16 cellular contexts compared by ENCODE assay signal in genomic region chr9:130327781-130328348, GRCh38.
DNase-seq lines count a peak whose midpoint lies in the region; ATAC-seq and TF ChIP-seq lines count a peak whose summit lies in the region.
"Had no signal": no experiment of that assay in that cellular context is flagged by ENCODE, and none has a peak within 500 bp of the region (broad histone marks: within the 10 kb centered on the region; RNA-seq: fewer than 3 reads in every experiment).

No MANE protein-coding gene starts in this region.

- H3K9me3 ChIP-seq in GM23248 (ENCODE audit: low read depth) (no peaks in the 10 kb centered on the region), sigmoid colon (no peaks in the 10 kb centered on the region)
- H3K9me3 ChIP-seq: neutrophil, SJSA1 had no signal

- intact Hi-C loops in left ventricle myocardium superior (cut with micrococcal nuclease) (no loop called here), sigmoid colon (cut with DNase I) (loop anchor here (5.0 kb wide), 1 partner anchor 41 kb away; no protein-coding TSS in a partner anchor)

- POLR2A ChIA-PET in naive thymus-derived CD8-positive, alpha-beta T cell (lab: Charles Lee): no interaction called here

- peak overlapping the region in 1 of 10 donors; percentile 5 for H3K27ac Mint-ChIP-seq in naive thymus-derived CD8-positive, alpha-beta T cell
- H3K27ac Mint-ChIP-seq: CD4-positive, alpha-beta T cell had no signal

- peak in 1 of 2 donors; percentile 3 for TF ChIP-seq POLR2A in sigmoid colon (IDR thresholded peaks at IDR 0.05)

- H3K9ac ChIP-seq in GM23248: peak overlapping the region; percentile 3; the same call in 1 of the 2 replicates

- H3K4me1 ChIP-seq in GM23248 (ENCODE audit: insufficient read depth) (peaks cover 11% of the 10 kb centered on the region), sigmoid colon (peaks cover 0 to 86% (median 72%) of the 10 kb centered on the region in 4 donors)

- H3K4me3 ChIP-seq in GM23248: no peak overlapping the region
- peak overlapping the region in 2 of 4 donors; percentile 12 to 32 for H3K4me3 ChIP-seq in sigmoid colon
- H3K4me3 ChIP-seq: GM12878, SJSA1 had no signal

- no peaks in the 10 kb centered on the region for H3K9me2 ChIP-seq in GM23248 (ENCODE audit: insufficient read depth)

- 0 out of 2 replicates have a peak, but pooled peaks cover 5% of the 10 kb centered on the region for H3F3A ChIP-seq in GM23248 (ENCODE audit: insufficient read depth)

- H4K20me1 ChIP-seq in GM23248 (ENCODE audit: insufficient read depth): no peaks in the 10 kb centered on the region

- no peak for TF ChIP-seq CTCF in sigmoid colon (IDR thresholded peaks at IDR 0.05)

- no peak overlapping the region for H2AFZ ChIP-seq in GM23248

- no peaks in the 10 kb centered on the region for H3K36me3 ChIP-seq in GM23248 (ENCODE audit: low read depth)
- peaks cover 0 to 12% (median 3%) of the 10 kb centered on the region in 4 donors for H3K36me3 ChIP-seq in sigmoid colon
- H3K36me3 ChIP-seq: neutrophil, SJSA1 had no signal

- no peaks in the 10 kb centered on the region for H3K79me2 ChIP-seq in GM23248 (ENCODE audit: insufficient read depth)

- peaks cover 10 to 94% (median 47%) of the 10 kb centered on the region in 5 donors for H3K27me3 Mint-ChIP-seq in naive thymus-derived CD8-positive, alpha-beta T cell

- peak in 1 of 4 donors; percentile 47 for TF ChIP-seq EP300 in sigmoid colon (IDR thresholded peaks at IDR 0.05)

- in situ Hi-C loops in GM23248 (cut with MboI): loop anchor here (25.0 kb wide), 1 partner anchor 441 kb away; no protein-coding TSS in a partner anchor

- H3K9me3 Mint-ChIP-seq in naive thymus-derived CD8-positive, alpha-beta T cell: no peaks in the 10 kb centered on the region
- H3K9me3 Mint-ChIP-seq: CD4-positive, alpha-beta T cell had no signal

- 2 to 3% methylated on average over 18 to 19 of the region's 19 CpGs for WGBS in GM23248 (ENCODE audit: low coverage in 1 of 2, low lambda C conversion rate in 2 of 2, missing lambda C conversion rate in 2 of 2), 2 experiments
- WGBS in sigmoid colon, 2 donors: 45 to 55% methylated on average over 19 of the region's 19 CpGs

- H3K4me3 Mint-ChIP-seq in naive thymus-derived CD8-positive, alpha-beta T cell: no peak overlapping the region
- H3K4me3 Mint-ChIP-seq: CD4-positive, alpha-beta T cell had no signal

- no peaks in the 10 kb centered on the region for H3K36me3 Mint-ChIP-seq in naive thymus-derived CD8-positive, alpha-beta T cell

- ATAC-seq in left ventricle myocardium superior: peak; percentile 67
- no peak for ATAC-seq in naive thymus-derived CD8-positive, alpha-beta T cell

- H3K4me2 ChIP-seq in GM23248 (ENCODE audit: unreplicated experiment): peak overlapping the region; percentile 6

- H3K27me3 ChIP-seq in GM23248 (replicated peaks; ENCODE audit: insufficient read depth) (no peaks in the 10 kb centered on the region), sigmoid colon (no peaks in the 10 kb centered on the region)

- no peak overlapping the region for H3K27ac ChIP-seq in GM23248
- H3K27ac ChIP-seq in sigmoid colon: peak overlapping the region; percentile 86 to 99 (median 92)
- H3K27ac ChIP-seq: neutrophil, SJSA1 had no signal

- DNase-seq in GM23248: peak; percentile 76
- peak; percentile 16 for DNase-seq in amniotic epithelial cell (ENCODE audit: low read depth)
- DNase-seq in left ventricle myocardium superior: peak; percentile 74
- DNase-seq in sigmoid colon: peak; percentile 92
- no peak for DNase-seq in cortex of kidney (lab: John Stamatoyannopoulos, UW)
- no peak for DNase-seq in NCI-H345 treated with DMSO at 0.1 percent for 48 hours (lab: John Stamatoyannopoulos, UW; ENCODE audit: unreplicated experiment)
- no peak for DNase-seq in NCI-H2227 treated with DMSO at 0.1 percent for 48 hours (lab: John Stamatoyannopoulos, UW)
- DNase-seq in naive thymus-derived CD8-positive, alpha-beta T cell: no peak
- DNase-seq: activated CD4-positive, alpha-beta T cell treated with anti-CD3 and anti-CD28 coated beads for 1 hour; activated gamma-delta T cell; CD4-positive, alpha-beta T cell; effector CD8-positive, alpha-beta T cell; NCI-H1930 had no signal

- no peaks in the 10 kb centered on the region for H3K4me1 Mint-ChIP-seq in naive thymus-derived CD8-positive, alpha-beta T cell

Comparison
In these comparisons a context has a peak if more than half of its experiments do, and no peak if none do; other contexts are left out.
1. DNase-seq: peak in GM23248 (single experiment), amniotic epithelial cell (single experiment), left ventricle myocardium superior (single experiment) and sigmoid colon (single experiment); none in cortex of kidney (single experiment), NCI-H345 treated with DMSO at 0.1 percent for 48 hours (single experiment), NCI-H2227 treated with DMSO at 0.1 percent for 48 hours (single experiment) and naive thymus-derived CD8-positive, alpha-beta T cell (0 of 10).